ENCODE assay signal across 2 cellular contexts in the genomic region with DNA sequence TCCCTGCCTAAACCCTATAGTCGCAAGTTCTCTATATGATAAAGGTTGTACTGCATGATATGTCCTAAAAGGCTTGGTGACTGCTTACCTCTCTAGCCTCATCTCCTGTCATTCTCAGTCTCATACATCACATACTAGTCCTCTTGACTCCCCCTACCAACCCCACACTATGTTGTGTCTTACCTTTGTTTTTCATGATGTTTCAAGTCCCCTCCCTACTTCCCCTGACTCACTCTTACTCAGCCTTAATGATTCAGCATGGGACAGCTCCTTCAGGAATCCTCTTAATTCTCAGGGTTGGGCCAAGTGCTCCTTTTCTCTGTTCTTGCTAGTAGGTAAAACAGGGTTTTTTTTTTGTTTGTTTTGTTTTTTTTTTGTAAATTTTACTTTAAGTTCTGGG.
TF ChIP-seq lines count a peak whose summit lies in the region.

No MANE protein-coding gene starts in this region.

TF ChIP-seq in IMR-90, 13 proteins besides CTCF, POLR2A, EP300 and RAD21:
- TF ChIP-seq NFE2L2 (IDR thresholded peaks at IDR 0.05; ENCODE audit: low read depth, low read length) (peak; percentile 74), RCOR1 (IDR thresholded peaks at IDR 0.05; ENCODE audit: insufficient replicate concordance, low read length) (peak; percentile 78), FOS (IDR thresholded peaks at IDR 0.05; ENCODE audit: low read depth, low read length) (peak; percentile 72), BHLHE40 (IDR thresholded peaks at IDR 0.05; ENCODE audit: low read depth, low read length) (no peak)

TF ChIP-seq in GM12878, 131 proteins besides CTCF, POLR2A, EP300 and RAD21:
- TF ChIP-seq, protein P1, sequence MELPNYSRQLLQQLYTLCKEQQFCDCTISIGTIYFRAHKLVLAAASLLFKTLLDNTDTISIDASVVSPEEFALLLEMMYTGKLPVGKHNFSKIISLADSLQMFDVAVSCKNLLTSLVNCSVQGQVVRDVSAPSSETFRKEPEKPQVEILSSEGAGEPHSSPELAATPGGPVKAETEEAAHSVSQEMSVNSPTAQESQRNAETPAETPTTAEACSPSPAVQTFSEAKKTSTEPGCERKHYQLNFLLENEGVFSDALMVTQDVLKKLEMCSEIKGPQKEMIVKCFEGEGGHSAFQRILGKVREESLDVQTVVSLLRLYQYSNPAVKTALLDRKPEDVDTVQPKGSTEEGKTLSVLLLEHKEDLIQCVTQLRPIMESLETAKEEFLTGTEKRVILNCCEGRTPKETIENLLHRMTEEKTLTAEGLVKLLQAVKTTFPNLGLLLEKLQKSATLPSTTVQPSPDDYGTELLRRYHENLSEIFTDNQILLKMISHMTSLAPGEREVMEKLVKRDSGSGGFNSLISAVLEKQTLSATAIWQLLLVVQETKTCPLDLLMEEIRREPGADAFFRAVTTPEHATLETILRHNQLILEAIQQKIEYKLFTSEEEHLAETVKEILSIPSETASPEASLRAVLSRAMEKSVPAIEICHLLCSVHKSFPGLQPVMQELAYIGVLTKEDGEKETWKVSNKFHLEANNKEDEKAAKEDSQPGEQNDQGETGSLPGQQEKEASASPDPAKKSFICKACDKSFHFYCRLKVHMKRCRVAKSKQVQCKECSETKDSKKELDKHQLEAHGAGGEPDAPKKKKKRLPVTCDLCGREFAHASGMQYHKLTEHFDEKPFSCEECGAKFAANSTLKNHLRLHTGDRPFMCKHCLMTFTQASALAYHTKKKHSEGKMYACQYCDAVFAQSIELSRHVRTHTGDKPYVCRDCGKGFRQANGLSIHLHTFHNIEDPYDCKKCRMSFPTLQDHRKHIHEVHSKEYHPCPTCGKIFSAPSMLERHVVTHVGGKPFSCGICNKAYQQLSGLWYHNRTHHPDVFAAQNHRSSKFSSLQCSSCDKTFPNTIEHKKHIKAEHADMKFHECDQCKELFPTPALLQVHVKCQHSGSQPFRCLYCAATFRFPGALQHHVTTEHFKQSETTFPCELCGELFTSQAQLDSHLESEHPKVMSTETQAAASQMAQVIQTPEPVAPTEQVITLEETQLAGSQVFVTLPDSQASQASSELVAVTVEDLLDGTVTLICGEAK (IDR thresholded peaks at IDR 0.05; ENCODE audit: borderline replicate concordance) = no peak
- no peak for TF ChIP-seq FOS (IDR thresholded peaks at IDR 0.05; ENCODE audit: borderline replicate concordance, extremely low read depth, insufficient read length)
- TF ChIP-seq SMAD5 (IDR thresholded peaks at IDR 0.05; ENCODE audit: low read depth) = no peak
- TF ChIP-seq REST (IDR thresholded peaks at IDR 0.05; ENCODE audit: low read depth, low read length) = 0 out of 2 replicates have a peak, but pooled peaks have one; percentile 44
- no peak for TF ChIP-seq BMI1 (IDR thresholded peaks at IDR 0.05; ENCODE audit: borderline replicate concordance)
